Comparison of ENCODE assay signal across 2 cellular contexts in genomic region chr2:164897521-164898260, GRCh38.
TF ChIP-seq lines count a peak whose summit lies in the region.

No MANE protein-coding gene starts in this region.

TF ChIP-seq in GM23338, 12 proteins besides CTCF, POLR2A, EP300 and RAD21:
- no peak for TF ChIP-seq EZH2 (IDR thresholded peaks at IDR 0.05; ENCODE audit: low read depth, unreplicated experiment)
- TF ChIP-seq, protein P1, sequence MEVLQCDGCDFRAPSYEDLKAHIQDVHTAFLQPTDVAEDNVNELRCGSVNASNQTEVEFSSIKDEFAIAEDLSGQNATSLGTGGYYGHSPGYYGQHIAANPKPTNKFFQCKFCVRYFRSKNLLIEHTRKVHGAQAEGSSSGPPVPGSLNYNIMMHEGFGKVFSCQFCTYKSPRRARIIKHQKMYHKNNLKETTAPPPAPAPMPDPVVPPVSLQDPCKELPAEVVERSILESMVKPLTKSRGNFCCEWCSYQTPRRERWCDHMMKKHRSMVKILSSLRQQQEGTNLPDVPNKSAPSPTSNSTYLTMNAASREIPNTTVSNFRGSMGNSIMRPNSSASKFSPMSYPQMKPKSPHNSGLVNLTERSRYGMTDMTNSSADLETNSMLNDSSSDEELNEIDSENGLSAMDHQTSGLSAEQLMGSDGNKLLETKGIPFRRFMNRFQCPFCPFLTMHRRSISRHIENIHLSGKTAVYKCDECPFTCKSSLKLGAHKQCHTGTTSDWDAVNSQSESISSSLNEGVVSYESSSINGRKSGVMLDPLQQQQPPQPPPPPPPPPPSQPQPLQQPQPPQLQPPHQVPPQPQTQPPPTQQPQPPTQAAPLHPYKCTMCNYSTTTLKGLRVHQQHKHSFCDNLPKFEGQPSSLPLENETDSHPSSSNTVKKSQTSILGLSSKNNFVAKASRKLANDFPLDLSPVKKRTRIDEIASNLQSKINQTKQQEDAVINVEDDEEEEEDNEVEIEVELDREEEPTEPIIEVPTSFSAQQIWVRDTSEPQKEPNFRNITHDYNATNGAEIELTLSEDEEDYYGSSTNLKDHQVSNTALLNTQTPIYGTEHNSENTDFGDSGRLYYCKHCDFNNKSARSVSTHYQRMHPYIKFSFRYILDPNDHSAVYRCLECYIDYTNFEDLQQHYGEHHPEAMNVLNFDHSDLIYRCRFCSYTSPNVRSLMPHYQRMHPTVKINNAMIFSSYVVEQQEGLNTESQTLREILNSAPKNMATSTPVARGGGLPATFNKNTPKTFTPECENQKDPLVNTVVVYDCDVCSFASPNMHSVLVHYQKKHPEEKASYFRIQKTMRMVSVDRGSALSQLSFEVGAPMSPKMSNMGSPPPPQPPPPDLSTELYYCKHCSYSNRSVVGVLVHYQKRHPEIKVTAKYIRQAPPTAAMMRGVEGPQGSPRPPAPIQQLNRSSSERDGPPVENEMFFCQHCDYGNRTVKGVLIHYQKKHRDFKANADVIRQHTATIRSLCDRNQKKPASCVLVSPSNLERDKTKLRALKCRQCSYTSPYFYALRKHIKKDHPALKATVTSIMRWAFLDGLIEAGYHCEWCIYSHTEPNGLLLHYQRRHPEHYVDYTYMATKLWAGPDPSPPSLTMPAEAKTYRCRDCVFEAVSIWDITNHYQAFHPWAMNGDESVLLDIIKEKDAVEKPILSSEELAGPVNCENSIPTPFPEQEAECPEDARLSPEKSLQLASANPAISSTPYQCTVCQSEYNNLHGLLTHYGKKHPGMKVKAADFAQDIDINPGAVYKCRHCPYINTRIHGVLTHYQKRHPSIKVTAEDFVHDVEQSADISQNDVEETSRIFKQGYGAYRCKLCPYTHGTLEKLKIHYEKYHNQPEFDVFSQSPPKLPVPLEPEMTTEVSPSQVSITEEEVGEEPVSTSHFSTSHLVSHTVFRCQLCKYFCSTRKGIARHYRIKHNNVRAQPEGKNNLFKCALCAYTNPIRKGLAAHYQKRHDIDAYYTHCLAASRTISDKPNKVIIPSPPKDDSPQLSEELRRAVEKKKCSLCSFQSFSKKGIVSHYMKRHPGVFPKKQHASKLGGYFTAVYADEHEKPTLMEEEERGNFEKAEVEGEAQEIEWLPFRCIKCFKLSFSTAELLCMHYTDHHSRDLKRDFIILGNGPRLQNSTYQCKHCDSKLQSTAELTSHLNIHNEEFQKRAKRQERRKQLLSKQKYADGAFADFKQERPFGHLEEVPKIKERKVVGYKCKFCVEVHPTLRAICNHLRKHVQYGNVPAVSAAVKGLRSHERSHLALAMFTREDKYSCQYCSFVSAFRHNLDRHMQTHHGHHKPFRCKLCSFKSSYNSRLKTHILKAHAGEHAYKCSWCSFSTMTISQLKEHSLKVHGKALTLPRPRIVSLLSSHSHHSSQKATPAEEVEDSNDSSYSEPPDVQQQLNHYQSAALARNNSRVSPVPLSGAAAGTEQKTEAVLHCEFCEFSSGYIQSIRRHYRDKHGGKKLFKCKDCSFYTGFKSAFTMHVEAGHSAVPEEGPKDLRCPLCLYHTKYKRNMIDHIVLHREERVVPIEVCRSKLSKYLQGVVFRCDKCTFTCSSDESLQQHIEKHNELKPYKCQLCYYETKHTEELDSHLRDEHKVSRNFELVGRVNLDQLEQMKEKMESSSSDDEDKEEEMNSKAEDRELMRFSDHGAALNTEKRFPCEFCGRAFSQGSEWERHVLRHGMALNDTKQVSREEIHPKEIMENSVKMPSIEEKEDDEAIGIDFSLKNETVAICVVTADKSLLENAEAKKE (CRISPR knock-in tag; IDR thresholded peaks at IDR 0.05) = no peak

TF ChIP-seq in endothelial cell of umbilical vein, 7 proteins besides CTCF, POLR2A, EP300 and RAD21:
- no peak for TF ChIP-seq EZH2 (IDR thresholded peaks at IDR 0.05; ENCODE audit: borderline replicate concordance, low read depth, low read length, severe bottlenecking)
- no peak for TF ChIP-seq MAX (IDR thresholded peaks at IDR 0.05; ENCODE audit: insufficient read depth, insufficient read length)
- TF ChIP-seq GATA2 (IDR thresholded peaks at IDR 0.05; ENCODE audit: insufficient read depth, insufficient read length, low read depth, low read length) = no peak
- TF ChIP-seq FOS (IDR thresholded peaks at IDR 0.05; ENCODE audit: borderline replicate concordance, insufficient read depth, low read length) = no peak
